23 cellular contexts compared by ENCODE assay signal in genomic region chr18:21650301-21650700, GRCh38.
"Had no signal": no experiment of that assay in that cellular context is flagged by ENCODE, and none has a peak within 500 bp of the region (broad histone marks: within the 10 kb centered on the region; RNA-seq: fewer than 3 reads in every experiment).

No MANE protein-coding gene starts in this region.

- H2AFZ ChIP-seq: hepatocyte had no signal

- H3K9me3 ChIP-seq: gastrocnemius medialis, heart left ventricle, ovary, psoas muscle, sigmoid colon, stomach, thyroid gland, vagina had no signal

- H3K79me2 ChIP-seq: hepatocyte had no signal

- ATAC-seq: gastrocnemius medialis; heart left ventricle; left lobe of liver; natural killer cell; psoas muscle; right cardiac atrium; stimulated activated effector memory CD8-positive, alpha-beta T cell treated with anti-CD3 and anti-CD28 coated beads, Interleukin-12 subunit alpha, Interleukin-12 subunit beta, amount 100 ng/mL, for 72 hours had no signal

- H3K4me1 ChIP-seq: gastrocnemius medialis, heart left ventricle, psoas muscle, sigmoid colon, stomach, thyroid gland, vagina had no signal

- H3K4me2 ChIP-seq: hepatocyte had no signal

- H3K4me3 ChIP-seq: gastrocnemius medialis, heart left ventricle, hepatocyte, lung, ovary, psoas muscle, sigmoid colon, stomach, thyroid gland, vagina had no signal

- H3K27me3 ChIP-seq: gastrocnemius medialis, heart left ventricle, hepatocyte, ovary, sigmoid colon, stomach, thyroid gland, vagina had no signal

- H3K27ac ChIP-seq: gastrocnemius medialis, heart left ventricle, hepatocyte, ovary, psoas muscle, sigmoid colon, stomach, thyroid gland, vagina had no signal

- DNase-seq: effector CD8-positive, alpha-beta T cell; gastrocnemius medialis; heart left ventricle; kidney; natural killer cell; occipital lobe; ovary; posterior cingulate gyrus; psoas muscle; right cardiac atrium; sigmoid colon; stimulated activated CD4-positive, alpha-beta T cell treated with anti-CD3 and anti-CD28 coated beads, Interleukin-2, amount 100 ng/mL, for 24 hours; stimulated activated CD4-positive, alpha-beta T cell treated with anti-CD3 and anti-CD28 coated beads, Interleukin-4, amount 100 ng/mL, for 24 hours; stimulated activated naive CD4-positive, alpha-beta T cell treated with Interleukin-2 at 50 U/mL for 16 hours; stomach; thyroid gland; trophoblast cell had no signal

- FAIRE-seq: endothelial cell of umbilical vein, kidney had no signal

- H3K36me3 ChIP-seq: gastrocnemius medialis, ovary, thyroid gland, vagina had no signal
